In genomic region chr6:163311830-163312229, GRCh38 we compare ENCODE assay signal across 18 cellular contexts.
DNase-seq lines count a peak whose midpoint lies in the region; ATAC-seq, FAIRE-seq and TF ChIP-seq lines count a peak whose summit lies in the region.
"Had no signal": no experiment of that assay in that cellular context is flagged by ENCODE, and none has a peak within 500 bp of the region (broad histone marks: within the 10 kb centered on the region; RNA-seq: fewer than 3 reads in every experiment).

No MANE protein-coding gene starts in this region.

- H3K4me3 ChIP-seq in epithelial cell of esophagus (ENCODE audit: low read length) = no peak overlapping the region
- H3K4me3 ChIP-seq: esophagus muscularis mucosa, smooth muscle cell had no signal

- no peak for TF ChIP-seq CTCF in epithelial cell of esophagus (IDR thresholded peaks at IDR 0.05; ENCODE audit: insufficient read depth, low read depth, low read length, missing control alignments)

- FAIRE-seq in RCC 7860 (lab: Jason Lieb, UNC) = no peak
- FAIRE-seq: GM12892 had no signal

- H3K27ac ChIP-seq in temporal lobe (ENCODE audit: low read depth, low read length) = peak overlapping the region; percentile 93
- H3K27ac ChIP-seq: esophagus muscularis mucosa had no signal

- DNase-seq in HS-5 (ENCODE audit: low read depth) = peak; percentile 55
- DNase-seq in RCC 7860 (ENCODE audit: low spot score) = peak; percentile 48
- DNase-seq in epithelial cell of esophagus (ENCODE audit: low read depth) = peak; percentile 84
- no peak for DNase-seq in OCI-M2 (lab: John Stamatoyannopoulos, UW; ENCODE audit: unreplicated experiment)
- no peak for DNase-seq in iPS-NIHi11 (ENCODE audit: low spot score)
- DNase-seq: activated CD4-positive, alpha-beta memory T cell treated with anti-CD3 and anti-CD28 coated beads, Interleukin-2, amount 10 ng/mL, durations not matched to agents 7 days and 5 days; activated naive CD4-positive, alpha-beta T cell treated with anti-CD3 and anti-CD28 coated beads, Interleukin-2, amount 50 U/mL, for 16 hours; activated T-cell treated with anti-CD3 and anti-CD28 coated beads, Interleukin-2, amount 50 U/mL, for 48 hours; naive thymus-derived CD8-positive, alpha-beta T cell; NCI-H1436 treated with DMSO at 0.1 percent for 48 hours; NK-92 treated with Interleukin-12 subunit alpha and Interleukin-12 subunit beta, amount 100 ng/mL, for 24 hours; stimulated activated CD4-positive, alpha-beta T cell treated with anti-CD3 and anti-CD28 coated beads, Interleukin-4, amount 100 ng/mL, for 24 hours had no signal

- ATAC-seq in HG02884 (IDR thresholded peaks at IDR 0.05; ENCODE audit: unreplicated experiment) = no peak
- ATAC-seq: naive thymus-derived CD8-positive, alpha-beta T cell; Right ventricle myocardium inferior had no signal

Comparison
In these comparisons a context has a peak if more than half of its experiments do, and no peak if none do; other contexts are left out.
1. DNase-seq: peak in HS-5 (single experiment), RCC 7860 (single experiment) and epithelial cell of esophagus (single experiment); none in OCI-M2 (single experiment) and iPS-NIHi11 (single experiment).